ENCODE assay signal across 25 cellular contexts in genomic region chr17:74028717-74029116, GRCh38.
"Had no signal": no experiment of that assay in that cellular context is flagged by ENCODE, and none has a peak within 500 bp of the region (broad histone marks: within the 10 kb centered on the region; RNA-seq: fewer than 3 reads in every experiment).

No MANE protein-coding gene starts in this region.

- FAIRE-seq: colon, pancreas, small intestine had no signal

- H3K36me3 Mint-ChIP-seq: mesothelial cell of epicardium, naive B cell, type B pancreatic cell had no signal

- H3K9me3 Mint-ChIP-seq: mesothelial cell of epicardium, naive B cell, nephron progenitor cell, type B pancreatic cell had no signal

- H3K4me1 Mint-ChIP-seq: naive B cell had no signal

- ATAC-seq: esophagus mucosa, gastrocnemius medialis, left cardiac atrium, left lung, mucosa of descending colon, pancreas, right lobe of liver had no signal

- H3K4me3 Mint-ChIP-seq: mesothelial cell of epicardium, naive B cell, nephron progenitor cell, type B pancreatic cell had no signal

- DNase-seq: dorsolateral prefrontal cortex; effector CD4-positive, alpha-beta T cell; foreskin fibroblast; gastrocnemius medialis; head of caudate nucleus; left cardiac atrium; left lung; mesenchymal stem cell; mucosa of descending colon; naive B cell; nephron progenitor cell; pancreas; retina; right lobe of liver; small intestine; stimulated activated CD4-positive, alpha-beta T cell treated with anti-CD3 and anti-CD28 coated beads, Interleukin-15, amount 100 ng/mL, for 24 hours; stimulated activated CD4-positive, alpha-beta T cell treated with anti-CD3 and anti-CD28 coated beads, Interleukin-2, amount 100 ng/mL, for 48 hours; stimulated activated naive CD4-positive, alpha-beta T cell; substantia nigra; testis; tibial artery had no signal

- H3K27ac Mint-ChIP-seq: mesothelial cell of epicardium, naive B cell, type B pancreatic cell had no signal
